ENCODE assay signal across 13 cellular contexts in genomic region chr1:22234631-22235030, GRCh38.
DNase-seq lines count a peak whose midpoint lies in the region; ATAC-seq, FAIRE-seq and TF ChIP-seq lines count a peak whose summit lies in the region.
"Had no signal": no experiment of that assay in that cellular context is flagged by ENCODE, and none has a peak within 500 bp of the region (broad histone marks: within the 10 kb centered on the region; RNA-seq: fewer than 3 reads in every experiment).

No MANE protein-coding gene starts in this region.

- peaks cover 8% of the 10 kb centered on the region for H3K4me1 Mint-ChIP-seq in brain
- peaks cover 3% of the 10 kb centered on the region for H3K4me1 Mint-ChIP-seq in Caco-2 (ENCODE audit: low read depth, unreplicated experiment)
- H3K4me1 Mint-ChIP-seq: B cell; CD4-positive, alpha-beta memory T cell; IgD-negative memory B cell had no signal

- H2AFZ ChIP-seq in keratinocyte (ENCODE audit: control insufficient read depth, low read length): no peak overlapping the region

- FAIRE-seq in keratinocyte (lab: Jason Lieb, UNC): peak; percentile 13
- FAIRE-seq: D721Med had no signal

- H3K4me2 ChIP-seq in keratinocyte (ENCODE audit: control insufficient read depth, extremely low read depth, insufficient read depth, low read depth, low read length): peak overlapping the region; percentile 7

- peaks cover 0 to 10% (median 0%) of the 10 kb centered on the region in 5 experiments for H3K9me3 Mint-ChIP-seq in brain
- no peaks in the 10 kb centered on the region for H3K9me3 Mint-ChIP-seq in Caco-2 (ENCODE audit: unreplicated experiment)
- H3K9me3 Mint-ChIP-seq: CD4-positive, alpha-beta memory T cell; H9; IgD-negative memory B cell had no signal

- TF ChIP-seq CTCF in brain (conservative IDR thresholded peaks at IDR 0.05) (no peak), keratinocyte (optimal IDR thresholded peaks at IDR 0.05 in 1 of 3, IDR thresholded peaks at IDR 0.05 in 1 of 3, conservative IDR thresholded peaks at IDR 0.05 in 1 of 3; ENCODE audit: extremely low read depth in 1 of 3, insufficient read depth in 2 of 3, low read length in 3 of 3) (no peak), Caco-2 (IDR thresholded peaks at IDR 0.05; ENCODE audit: insufficient read depth in 1 of 2, low read depth in 1 of 2, low read length in 1 of 2, severe bottlenecking in 1 of 2, unreplicated experiment in 1 of 2) (no peak)

- H3K27ac ChIP-seq in keratinocyte (ENCODE audit: control insufficient read depth, insufficient read depth, low read length): no peak overlapping the region
- H3K27ac ChIP-seq: C4-2B had no signal

- DNase-seq in Right ventricle myocardium superior (peak; percentile 2), left ventricle myocardium superior (no peak), keratinocyte (ENCODE audit: low read depth, low spot score) (no peak), retina (no peak), Caco-2 (no peak), islet precursor cell (no peak)
- DNase-seq: CD4-positive, alpha-beta memory T cell; H9 had no signal

- H3K4me3 ChIP-seq in keratinocyte (ENCODE audit: control insufficient read depth in 2 of 3, extremely low read depth in 1 of 3, insufficient read depth in 2 of 3, low read depth in 1 of 3, low read length in 3 of 3): no peak overlapping the region
- H3K4me3 ChIP-seq in Caco-2 (ENCODE audit: low read depth, low read length): no peak overlapping the region

- CTCF ChIA-PET in Caco-2 (lab: Charles Lee): interaction anchor here (0.7 kb wide), 1 partner anchor 156 kb away, joined by 3 read pairs; no protein-coding TSS in a partner anchor

- dilution Hi-C loops in keratinocyte (cut with MboI; ENCODE audit: extremely low pct_ligation_motif_present, low sequenced_read_pairs): no loop called here

- H3K9me1 ChIP-seq in keratinocyte (ENCODE audit: control insufficient read depth, extremely low read depth, insufficient read depth, low read length): peaks cover 2% of the 10 kb centered on the region

- H3K27me3 Mint-ChIP-seq in brain (peaks cover 10% of the 10 kb centered on the region), Caco-2 (ENCODE audit: insufficient read depth, unreplicated experiment) (no peaks in the 10 kb centered on the region)

- H3K27me3 ChIP-seq in keratinocyte (ENCODE audit: control insufficient read depth, extremely low read depth, insufficient read depth, low read length): peaks cover 35% of the 10 kb centered on the region
- no peaks in the 10 kb centered on the region; the same call in 1 of the 2 replicates for H3K27me3 ChIP-seq in Caco-2 (replicated peaks; ENCODE audit: control insufficient read depth, insufficient read depth, low read length)

- peak overlapping the region in 3 of 5 experiments; percentile 1 to 77 (median 33) for H3K27ac Mint-ChIP-seq in brain
- H3K27ac Mint-ChIP-seq in Caco-2 (ENCODE audit: unreplicated experiment): no peak overlapping the region
- H3K27ac Mint-ChIP-seq: B cell; CD4-positive, alpha-beta memory T cell; IgD-negative memory B cell had no signal

- no peaks in the 10 kb centered on the region for H3K36me3 ChIP-seq in keratinocyte (ENCODE audit: control insufficient read depth in 2 of 2, extremely low read depth in 1 of 2, insufficient read depth in 2 of 2, low read length in 2 of 2)
- no peaks in the 10 kb centered on the region for H3K36me3 ChIP-seq in Caco-2 (ENCODE audit: control insufficient read depth, insufficient read depth, low read length)

- ATAC-seq in Right ventricle myocardium superior (ENCODE audit: poor library complexity): no peak
- no peak for ATAC-seq in left ventricle myocardium superior

- H3K79me2 ChIP-seq in keratinocyte (ENCODE audit: control insufficient read depth, insufficient read depth, low read length): no peaks in the 10 kb centered on the region

- H3K4me3 Mint-ChIP-seq in brain (peak overlapping the region in 1 of 5 experiments; percentile 1), Caco-2 (ENCODE audit: unreplicated experiment) (no peak overlapping the region)
- H3K4me3 Mint-ChIP-seq: B cell; CD4-positive, alpha-beta memory T cell; IgD-negative memory B cell had no signal

- H3K9ac ChIP-seq in keratinocyte (ENCODE audit: control insufficient read depth, extremely low read depth, insufficient read depth, low read length): no peak overlapping the region

- H3K36me3 Mint-ChIP-seq in brain (no peaks in the 10 kb centered on the region), Caco-2 (ENCODE audit: insufficient read depth, unreplicated experiment) (no peaks in the 10 kb centered on the region)
- H3K36me3 Mint-ChIP-seq: CD4-positive, alpha-beta memory T cell had no signal

- no TSS peak for BruUV-seq in Caco-2 (replicated peaks; lab: Mats Ljungman, UMichigan)

- no peaks in the 10 kb centered on the region for H4K20me1 ChIP-seq in keratinocyte (ENCODE audit: control insufficient read depth, extremely low read depth, insufficient read depth, low read length)

- POLR2A ChIA-PET in Caco-2 (lab: Charles Lee): no interaction called here

- H3K4me1 ChIP-seq in keratinocyte (ENCODE audit: control insufficient read depth, extremely low read depth, insufficient read depth, low read length) (peaks cover 33% of the 10 kb centered on the region), Caco-2 (peaks cover 4% of the 10 kb centered on the region; the same call in 1 of the 2 replicates)

- intact Hi-C loops in Right ventricle myocardium superior (cut with DNase I): no loop called here
- intact Hi-C loops in left ventricle myocardium superior (cut with micrococcal nuclease): no loop called here
- intact Hi-C loops in Caco-2 (cut with micrococcal nuclease; ENCODE audit: unreplicated experiment): no loop called here

- H3K9me3 ChIP-seq in keratinocyte (ENCODE audit: control insufficient read depth, low read depth, low read length) (no peaks in the 10 kb centered on the region), Caco-2 (no peaks in the 10 kb centered on the region)
